In genomic region chr3:150765949-150766720, GRCh38 we compare ENCODE assay signal across 9 cellular contexts. TPM values are rescaled to one million over a fixed set of nuclear protein-coding genes. Genes with fewer than 3 reads are reported as not detected.
DNase-seq lines count a peak whose midpoint lies in the region; ATAC-seq lines count a peak whose summit lies in the region.
"Had no signal": no experiment of that assay in that cellular context is flagged by ENCODE, and none has a peak within 500 bp of the region (broad histone marks: within the 10 kb centered on the region; RNA-seq: fewer than 3 reads in every experiment).

No MANE protein-coding gene starts in this region.

- peak; percentile 27 for ATAC-seq in HG03025 (IDR thresholded peaks at IDR 0.05; ENCODE audit: low FRiP score, unreplicated experiment)
- ATAC-seq in stimulated activated naive B cell treated with anti-CD40 and anti-IgM and Interleukin-4, amounts not matched to agents 10 μg/mL and 1 μg/mL and 100 μg/mL, for 72 hours (replicated peaks) = peak; percentile 52 to 56

- peaks cover 22% of the 10 kb centered on the region for H3K36me3 Mint-ChIP-seq in activated T-cell treated with anti-CD3 and anti-CD28 coated beads, Interleukin-2, amount 50 U/mL, for 24 hours (ENCODE audit: low read depth)
- peaks cover 25% of the 10 kb centered on the region for H3K36me3 Mint-ChIP-seq in activated T-helper 1 cell treated with anti-CD3 and anti-CD28 coated beads, Interleukin-12 subunit alpha, Interleukin-12 subunit beta, Interleukin-2, Interleukin-4 antibody, amounts not matched to agents 30 ng/mL and 10 ng/mL and 1 ng/mL, durations not matched to agents 14 hours and 24 hours and 36 hours (ENCODE audit: low read depth)
- peaks cover 19 to 27% of the 10 kb centered on the region in 2 donors for H3K36me3 Mint-ChIP-seq in stimulated activated naive B cell treated with anti-CD40 and anti-IgM and Interleukin-4, amounts not matched to agents 10 μg/mL and 1 μg/mL and 100 μg/mL, for 72 hours

- DNase-seq in activated T-cell treated with anti-CD3 and anti-CD28 coated beads, Interleukin-2, amount 50 U/mL, for 24 hours = no peak
- no peak for DNase-seq in activated T-cell treated with anti-CD3 and anti-CD28 coated beads, Interleukin-2, amount 50 U/mL, for 1 hour
- peak; percentile 19 for DNase-seq in activated T-helper 1 cell treated with anti-CD3 and anti-CD28 coated beads, Interleukin-12 subunit alpha, Interleukin-12 subunit beta, Interleukin-2, Interleukin-4 antibody, amounts not matched to agents 30 ng/mL and 10 ng/mL and 1 ng/mL, durations not matched to agents 14 hours and 24 hours and 36 hours (ENCODE audit: low spot score)
- peak; percentile 73 for DNase-seq in stimulated activated naive B cell treated with anti-CD40 and anti-IgM and Interleukin-4, amounts not matched to agents 10 μg/mL and 1 μg/mL and 100 μg/mL, for 72 hours
- DNase-seq in NCI-H146 treated with DMSO at 0.1 percent for 48 hours (lab: John Stamatoyannopoulos, UW; ENCODE audit: unreplicated experiment) (no peak), UCSD-AML1 (lab: John Stamatoyannopoulos, UW; ENCODE audit: unreplicated experiment) (no peak), SKM-1 (lab: John Stamatoyannopoulos, UW; ENCODE audit: unreplicated experiment) (no peak)
- DNase-seq: NCI-H1092 had no signal

- H3K27ac Mint-ChIP-seq in activated T-cell treated with anti-CD3 and anti-CD28 coated beads, Interleukin-2, amount 50 U/mL, for 24 hours = peak overlapping the region; percentile 100
- H3K27ac Mint-ChIP-seq in activated T-helper 1 cell treated with anti-CD3 and anti-CD28 coated beads, Interleukin-12 subunit alpha, Interleukin-12 subunit beta, Interleukin-2, Interleukin-4 antibody, amounts not matched to agents 30 ng/mL and 10 ng/mL and 1 ng/mL, durations not matched to agents 14 hours and 24 hours and 36 hours = peak overlapping the region; percentile 83
- H3K27ac Mint-ChIP-seq in stimulated activated naive B cell treated with anti-CD40 and anti-IgM and Interleukin-4, amounts not matched to agents 10 μg/mL and 1 μg/mL and 100 μg/mL, for 72 hours = peak overlapping the region; percentile 96

- H3K4me3 Mint-ChIP-seq in activated T-cell treated with anti-CD3 and anti-CD28 coated beads, Interleukin-2, amount 50 U/mL, for 24 hours = peak overlapping the region; percentile 99
- H3K4me3 Mint-ChIP-seq in activated T-helper 1 cell treated with anti-CD3 and anti-CD28 coated beads, Interleukin-12 subunit alpha, Interleukin-12 subunit beta, Interleukin-2, Interleukin-4 antibody, amounts not matched to agents 30 ng/mL and 10 ng/mL and 1 ng/mL, durations not matched to agents 14 hours and 24 hours and 36 hours = peak overlapping the region; percentile 99
- H3K4me3 Mint-ChIP-seq in stimulated activated naive B cell treated with anti-CD40 and anti-IgM and Interleukin-4, amounts not matched to agents 10 μg/mL and 1 μg/mL and 100 μg/mL, for 72 hours = peak overlapping the region; percentile 94 to 100

- no peaks in the 10 kb centered on the region for H3K27me3 Mint-ChIP-seq in activated T-cell treated with anti-CD3 and anti-CD28 coated beads, Interleukin-2, amount 50 U/mL, for 24 hours
- peaks cover 2% of the 10 kb centered on the region for H3K27me3 Mint-ChIP-seq in activated T-helper 1 cell treated with anti-CD3 and anti-CD28 coated beads, Interleukin-12 subunit alpha, Interleukin-12 subunit beta, Interleukin-2, Interleukin-4 antibody, amounts not matched to agents 30 ng/mL and 10 ng/mL and 1 ng/mL, durations not matched to agents 14 hours and 24 hours and 36 hours (ENCODE audit: insufficient read depth)
- H3K27me3 Mint-ChIP-seq in stimulated activated naive B cell treated with anti-CD40 and anti-IgM and Interleukin-4, amounts not matched to agents 10 μg/mL and 1 μg/mL and 100 μg/mL, for 72 hours = no peaks in the 10 kb centered on the region

- H3K9me3 Mint-ChIP-seq in activated T-cell treated with anti-CD3 and anti-CD28 coated beads, Interleukin-2, amount 50 U/mL, for 24 hours = no peaks in the 10 kb centered on the region
- no peaks in the 10 kb centered on the region for H3K9me3 Mint-ChIP-seq in activated T-helper 1 cell treated with anti-CD3 and anti-CD28 coated beads, Interleukin-12 subunit alpha, Interleukin-12 subunit beta, Interleukin-2, Interleukin-4 antibody, amounts not matched to agents 30 ng/mL and 10 ng/mL and 1 ng/mL, durations not matched to agents 14 hours and 24 hours and 36 hours
- no peaks in the 10 kb centered on the region for H3K9me3 Mint-ChIP-seq in stimulated activated naive B cell treated with anti-CD40 and anti-IgM and Interleukin-4, amounts not matched to agents 10 μg/mL and 1 μg/mL and 100 μg/mL, for 72 hours

- intact Hi-C loops in activated T-helper 1 cell treated with anti-CD3 and anti-CD28 coated beads, Interleukin-12 subunit alpha, Interleukin-12 subunit beta, Interleukin-2, Interleukin-4 antibody, amounts not matched to agents 30 ng/mL and 10 ng/mL and 1 ng/mL, durations not matched to agents 14 hours and 24 hours and 36 hours (cut with micrococcal nuclease) = loop anchor here (1.0 to 10.0 kb wide), 4 partner anchors 18 to 1492 kb away; no protein-coding TSS in a partner anchor

- H3K4me1 Mint-ChIP-seq in activated T-cell treated with anti-CD3 and anti-CD28 coated beads, Interleukin-2, amount 50 U/mL, for 24 hours (ENCODE audit: low read depth) = peaks cover 43% of the 10 kb centered on the region
- H3K4me1 Mint-ChIP-seq in activated T-helper 1 cell treated with anti-CD3 and anti-CD28 coated beads, Interleukin-12 subunit alpha, Interleukin-12 subunit beta, Interleukin-2, Interleukin-4 antibody, amounts not matched to agents 30 ng/mL and 10 ng/mL and 1 ng/mL, durations not matched to agents 14 hours and 24 hours and 36 hours (ENCODE audit: low read depth) = peaks cover 42% of the 10 kb centered on the region
- H3K4me1 Mint-ChIP-seq in stimulated activated naive B cell treated with anti-CD40 and anti-IgM and Interleukin-4, amounts not matched to agents 10 μg/mL and 1 μg/mL and 100 μg/mL, for 72 hours = peaks cover 27 to 42% of the 10 kb centered on the region in 2 donors

RNA-seq across cellular contexts. Expression of gene SIAH2, which starts 3.2 kb away (rescaled TPM):
- total RNA-seq in activated T-helper 1 cell treated with anti-CD3 and anti-CD28 coated beads, Interleukin-12 subunit alpha, Interleukin-12 subunit beta, Interleukin-2, Interleukin-4 antibody, amounts not matched to agents 30 ng/mL and 10 ng/mL and 1 ng/mL, durations not matched to agents 14 hours and 24 hours and 36 hours = 175 and 177 TPM in 2 replicates

Comparison
In these comparisons a context has a peak if more than half of its experiments do, and no peak if none do; other contexts are left out.
1. DNase-seq: peak in activated T-helper 1 cell treated with anti-CD3 and anti-CD28 coated beads, Interleukin-12 subunit alpha, Interleukin-12 subunit beta, Interleukin-2, Interleukin-4 antibody, amounts not matched to agents 30 ng/mL and 10 ng/mL and 1 ng/mL, durations not matched to agents 14 hours and 24 hours and 36 hours (single experiment) and stimulated activated naive B cell treated with anti-CD40 and anti-IgM and Interleukin-4, amounts not matched to agents 10 μg/mL and 1 μg/mL and 100 μg/mL, for 72 hours (single experiment); none in activated T-cell treated with anti-CD3 and anti-CD28 coated beads, Interleukin-2, amount 50 U/mL, for 24 hours (single experiment), activated T-cell treated with anti-CD3 and anti-CD28 coated beads, Interleukin-2, amount 50 U/mL, for 1 hour (single experiment), NCI-H146 treated with DMSO at 0.1 percent for 48 hours (single experiment), UCSD-AML1 (single experiment) and SKM-1 (single experiment).
2. Peak in every context shown above with its lines, with median percentiles within 50 percentile points of each other: H3K27ac Mint-ChIP-seq and H3K4me3 Mint-ChIP-seq.